Comparison of ENCODE assay signal across 20 cellular contexts in genomic region chr5:60415443-60415842, GRCh38.
DNase-seq lines count a peak whose midpoint lies in the region; ATAC-seq lines count a peak whose summit lies in the region.
"Had no signal": no experiment of that assay in that cellular context is flagged by ENCODE, and none has a peak within 500 bp of the region (broad histone marks: within the 10 kb centered on the region; RNA-seq: fewer than 3 reads in every experiment).

No MANE protein-coding gene starts in this region.

- no peak overlapping the region for H2AFZ ChIP-seq in trophoblast cell (ENCODE audit: insufficient read depth, low read length, poor library complexity)
- H2AFZ ChIP-seq: GM23338 had no signal

- no peak overlapping the region for H2BK120ac ChIP-seq in trophoblast cell (ENCODE audit: insufficient read depth, low read length, poor library complexity)

- no peak overlapping the region for H3K27ac ChIP-seq in trophoblast cell (ENCODE audit: low read depth, low read length)
- H3K27ac ChIP-seq: 22Rv1, BLaER1, C4-2B had no signal

- no peak overlapping the region for H3K4me3 Mint-ChIP-seq in stimulated activated naive CD8-positive, alpha-beta T cell treated with anti-CD3 and anti-CD28 coated beads, Interleukin-15, amount 100 ng/mL, for 72 hours
- no peak overlapping the region for H3K4me3 Mint-ChIP-seq in activated CD4-positive, alpha-beta memory T cell treated with anti-CD3 and anti-CD28 coated beads, Interleukin-2, amount 10 ng/mL, durations not matched to agents 7 days and 5 days
- H3K4me3 Mint-ChIP-seq: CD4-positive, CD25-positive, alpha-beta regulatory T cell; CD8-positive, alpha-beta T cell; GM23338; H9 had no signal

- H3K4me3 ChIP-seq in trophoblast cell (ENCODE audit: low read depth, low read length), result no peak overlapping the region
- H3K4me3 ChIP-seq: BLaER1, GM23338 had no signal

- H3K36me3 ChIP-seq in trophoblast cell (ENCODE audit: control insufficient read depth in 1 of 2, insufficient read depth in 2 of 2, low read length in 2 of 2), result peaks cover 0 to 2% of the 10 kb centered on the region in 2 experiments
- H3K36me3 ChIP-seq: BLaER1 had no signal

- ATAC-seq in stimulated activated naive CD8-positive, alpha-beta T cell treated with anti-CD3 and anti-CD28 coated beads, Interleukin-15, amount 100 ng/mL, for 72 hours, result peak; percentile 48
- no peak for ATAC-seq in stimulated activated naive CD8-positive, alpha-beta T cell treated with anti-CD3 and anti-CD28 coated beads, Interleukin-15, Interleukin-2, amounts not matched to agents 100 U/mL and 50 U/mL, for 24 hours
- ATAC-seq: CD8-positive, alpha-beta T cell; GM23338; HCT116 had no signal

- WGBS in trophoblast cell (ENCODE audit: extremely low coverage, insufficient coverage, insufficient read length), result no CpG with 5 or more reads among the region's 23 CpGs

- DNase-seq in NCI-H748 (lab: John Stamatoyannopoulos, UW; ENCODE audit: unreplicated experiment) (peak; percentile 22), NCI-H748 treated with DMSO at 0.1 percent for 48 hours (lab: John Stamatoyannopoulos, UW) (no peak), trophoblast cell (no peak), NCI-H1694 treated with DMSO at 0.1 percent for 48 hours (lab: John Stamatoyannopoulos, UW) (no peak), cortex of kidney (lab: John Stamatoyannopoulos, UW) (no peak)
- DNase-seq in stimulated activated naive CD8-positive, alpha-beta T cell treated with anti-CD3 and anti-CD28 coated beads, Interleukin-15, amount 100 ng/mL, for 72 hours, result no peak
- no peak for DNase-seq in stimulated activated naive CD8-positive, alpha-beta T cell treated with anti-CD3 and anti-CD28 coated beads, Interleukin-15, Interleukin-2, amounts not matched to agents 100 U/mL and 50 U/mL, for 24 hours
- no peak for DNase-seq in activated CD4-positive, alpha-beta memory T cell treated with anti-CD3 and anti-CD28 coated beads, Interleukin-2, amount 10 ng/mL, durations not matched to agents 7 days and 5 days
- DNase-seq: Caco-2; CD4-positive, CD25-positive, alpha-beta regulatory T cell; CD8-positive, alpha-beta T cell; DMS153; DND-41; H9 had no signal

- H2AK5ac ChIP-seq in trophoblast cell (ENCODE audit: low read length), result no peak overlapping the region

- no peaks in the 10 kb centered on the region for H3K79me2 ChIP-seq in trophoblast cell (ENCODE audit: control insufficient read depth, insufficient read depth, low read length, poor library complexity)

- H3K14ac ChIP-seq in trophoblast cell (ENCODE audit: low read length), result no peak overlapping the region

- H3K36me3 Mint-ChIP-seq in activated CD4-positive, alpha-beta memory T cell treated with anti-CD3 and anti-CD28 coated beads, Interleukin-2, amount 10 ng/mL, durations not matched to agents 7 days and 5 days (ENCODE audit: low read depth), result no peaks in the 10 kb centered on the region
- H3K36me3 Mint-ChIP-seq: CD4-positive, CD25-positive, alpha-beta regulatory T cell; CD8-positive, alpha-beta T cell had no signal

- H3K4me2 ChIP-seq in trophoblast cell (ENCODE audit: low read length), result no peak overlapping the region
- H3K4me2 ChIP-seq: BLaER1, GM23338 had no signal

- H3K4me1 Mint-ChIP-seq in stimulated activated naive CD8-positive, alpha-beta T cell treated with anti-CD3 and anti-CD28 coated beads, Interleukin-15, amount 100 ng/mL, for 72 hours, result peaks cover 7% of the 10 kb centered on the region
- peaks cover 4% of the 10 kb centered on the region for H3K4me1 Mint-ChIP-seq in activated CD4-positive, alpha-beta memory T cell treated with anti-CD3 and anti-CD28 coated beads, Interleukin-2, amount 10 ng/mL, durations not matched to agents 7 days and 5 days
- H3K4me1 Mint-ChIP-seq: CD4-positive, CD25-positive, alpha-beta regulatory T cell; GM23338; H9 had no signal

- H3K9me3 ChIP-seq in trophoblast cell (ENCODE audit: insufficient read depth, low read depth, low read length), result peaks cover 3% of the 10 kb centered on the region
- H3K9me3 ChIP-seq: Caco-2 had no signal

- POLR2A ChIA-PET in activated CD4-positive, alpha-beta memory T cell treated with anti-CD3 and anti-CD28 coated beads, Interleukin-2, amount 10 ng/mL, durations not matched to agents 7 days and 5 days (lab: Charles Lee), result no interaction called here

- peak overlapping the region; percentile 43 for H4K12ac ChIP-seq in trophoblast cell (ENCODE audit: low read depth, low read length)

- no peak overlapping the region for H2BK12ac ChIP-seq in trophoblast cell (ENCODE audit: low read length)

- CTCF ChIA-PET in activated CD4-positive, alpha-beta memory T cell treated with anti-CD3 and anti-CD28 coated beads, Interleukin-2, amount 10 ng/mL, durations not matched to agents 7 days and 5 days (lab: Charles Lee), result no interaction called here

- H3K27me3 Mint-ChIP-seq in stimulated activated naive CD8-positive, alpha-beta T cell treated with anti-CD3 and anti-CD28 coated beads, Interleukin-15, amount 100 ng/mL, for 72 hours, result no peaks in the 10 kb centered on the region
- H3K27me3 Mint-ChIP-seq in activated CD4-positive, alpha-beta memory T cell treated with anti-CD3 and anti-CD28 coated beads, Interleukin-2, amount 10 ng/mL, durations not matched to agents 7 days and 5 days, result no peaks in the 10 kb centered on the region
- H3K27me3 Mint-ChIP-seq: CD4-positive, CD25-positive, alpha-beta regulatory T cell had no signal

- H3K9me3 Mint-ChIP-seq in stimulated activated naive CD8-positive, alpha-beta T cell treated with anti-CD3 and anti-CD28 coated beads, Interleukin-15, amount 100 ng/mL, for 72 hours, result peaks cover 0 to 8% of the 10 kb centered on the region in 2 donors
- H3K9me3 Mint-ChIP-seq in activated CD4-positive, alpha-beta memory T cell treated with anti-CD3 and anti-CD28 coated beads, Interleukin-2, amount 10 ng/mL, durations not matched to agents 7 days and 5 days, result peaks cover 9% of the 10 kb centered on the region
- H3K9me3 Mint-ChIP-seq: CD8-positive, alpha-beta T cell had no signal

- no peak overlapping the region for H3K9ac ChIP-seq in trophoblast cell (ENCODE audit: low read length)
- H3K9ac ChIP-seq: BLaER1 had no signal

- no peak overlapping the region for H4K91ac ChIP-seq in trophoblast cell (ENCODE audit: low read depth, low read length)

- H3K4ac ChIP-seq in trophoblast cell (ENCODE audit: low read depth, low read length), result no peak overlapping the region

- no peak overlapping the region for H4K8ac ChIP-seq in trophoblast cell (ENCODE audit: low read depth, low read length)

- H3K79me1 ChIP-seq in trophoblast cell (ENCODE audit: low read length), result no peaks in the 10 kb centered on the region

- no peak overlapping the region for H3K23ac ChIP-seq in trophoblast cell (ENCODE audit: low read length)

- H2BK5ac ChIP-seq in trophoblast cell (ENCODE audit: low read depth, low read length, poor library complexity), result no peak overlapping the region

- H3K27me3 ChIP-seq in trophoblast cell (ENCODE audit: insufficient read depth, low read length), result no peaks in the 10 kb centered on the region
- H3K27me3 ChIP-seq: BLaER1 had no signal

- no peak overlapping the region for H3K27ac Mint-ChIP-seq in stimulated activated naive CD8-positive, alpha-beta T cell treated with anti-CD3 and anti-CD28 coated beads, Interleukin-15, amount 100 ng/mL, for 72 hours
- H3K27ac Mint-ChIP-seq in activated CD4-positive, alpha-beta memory T cell treated with anti-CD3 and anti-CD28 coated beads, Interleukin-2, amount 10 ng/mL, durations not matched to agents 7 days and 5 days, result no peak overlapping the region
- H3K27ac Mint-ChIP-seq: B cell; CD4-positive, CD25-positive, alpha-beta regulatory T cell; CD8-positive, alpha-beta T cell; GM23338; H9 had no signal

- no peaks in the 10 kb centered on the region for H3K4me1 ChIP-seq in trophoblast cell (ENCODE audit: control insufficient read depth in 1 of 2, insufficient read depth in 2 of 2, low read length in 2 of 2)
- H3K4me1 ChIP-seq: Caco-2 had no signal

- no peak overlapping the region for H3K18ac ChIP-seq in trophoblast cell (ENCODE audit: low read length)
